ENCODE assay signal across 2 cellular contexts in genomic region chr2:108316194-108316880, GRCh38.
TF ChIP-seq lines count a peak whose summit lies in the region.

No MANE protein-coding gene starts in this region.

TF ChIP-seq in HepG2, 621 proteins besides CTCF, POLR2A, EP300 and RAD21:
- TF ChIP-seq KDM2A (CRISPR knock-in tag; IDR thresholded peaks at IDR 0.05; ENCODE audit: borderline replicate concordance, low read depth) (no peak), PTBP1 (IDR thresholded peaks at IDR 0.05; ENCODE audit: low read depth, low read length, poor library complexity, severe bottlenecking) (no peak), CHCHD3 (CRISPR knock-in tag; IDR thresholded peaks at IDR 0.05) (no peak), MXD4 (CRISPR knock-in tag; IDR thresholded peaks at IDR 0.05) (no peak), ZNF124 (CRISPR knock-in tag; IDR thresholded peaks at IDR 0.05) (no peak), JARID2 (CRISPR knock-in tag; IDR thresholded peaks at IDR 0.05; ENCODE audit: insufficient replicate concordance) (no peak), MIXL1 (CRISPR knock-in tag; IDR thresholded peaks at IDR 0.05) (no peak), NFKB2 (CRISPR knock-in tag; IDR thresholded peaks at IDR 0.05; ENCODE audit: borderline replicate concordance) (no peak), ZNF44 (CRISPR knock-in tag; IDR thresholded peaks at IDR 0.05) (no peak), ZFP36 (IDR thresholded peaks at IDR 0.05; ENCODE audit: borderline replicate concordance, low read depth, low read length, partially characterized antibody) (no peak)
- TF ChIP-seq, protein P1, sequence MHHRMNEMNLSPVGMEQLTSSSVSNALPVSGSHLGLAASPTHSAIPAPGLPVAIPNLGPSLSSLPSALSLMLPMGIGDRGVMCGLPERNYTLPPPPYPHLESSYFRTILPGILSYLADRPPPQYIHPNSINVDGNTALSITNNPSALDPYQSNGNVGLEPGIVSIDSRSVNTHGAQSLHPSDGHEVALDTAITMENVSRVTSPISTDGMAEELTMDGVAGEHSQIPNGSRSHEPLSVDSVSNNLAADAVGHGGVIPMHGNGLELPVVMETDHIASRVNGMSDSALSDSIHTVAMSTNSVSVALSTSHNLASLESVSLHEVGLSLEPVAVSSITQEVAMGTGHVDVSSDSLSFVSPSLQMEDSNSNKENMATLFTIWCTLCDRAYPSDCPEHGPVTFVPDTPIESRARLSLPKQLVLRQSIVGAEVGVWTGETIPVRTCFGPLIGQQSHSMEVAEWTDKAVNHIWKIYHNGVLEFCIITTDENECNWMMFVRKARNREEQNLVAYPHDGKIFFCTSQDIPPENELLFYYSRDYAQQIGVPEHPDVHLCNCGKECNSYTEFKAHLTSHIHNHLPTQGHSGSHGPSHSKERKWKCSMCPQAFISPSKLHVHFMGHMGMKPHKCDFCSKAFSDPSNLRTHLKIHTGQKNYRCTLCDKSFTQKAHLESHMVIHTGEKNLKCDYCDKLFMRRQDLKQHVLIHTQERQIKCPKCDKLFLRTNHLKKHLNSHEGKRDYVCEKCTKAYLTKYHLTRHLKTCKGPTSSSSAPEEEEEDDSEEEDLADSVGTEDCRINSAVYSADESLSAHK (CRISPR knock-in tag; IDR thresholded peaks at IDR 0.05; ENCODE audit: borderline replicate concordance), result no peak
- TF ChIP-seq, protein P2, sequence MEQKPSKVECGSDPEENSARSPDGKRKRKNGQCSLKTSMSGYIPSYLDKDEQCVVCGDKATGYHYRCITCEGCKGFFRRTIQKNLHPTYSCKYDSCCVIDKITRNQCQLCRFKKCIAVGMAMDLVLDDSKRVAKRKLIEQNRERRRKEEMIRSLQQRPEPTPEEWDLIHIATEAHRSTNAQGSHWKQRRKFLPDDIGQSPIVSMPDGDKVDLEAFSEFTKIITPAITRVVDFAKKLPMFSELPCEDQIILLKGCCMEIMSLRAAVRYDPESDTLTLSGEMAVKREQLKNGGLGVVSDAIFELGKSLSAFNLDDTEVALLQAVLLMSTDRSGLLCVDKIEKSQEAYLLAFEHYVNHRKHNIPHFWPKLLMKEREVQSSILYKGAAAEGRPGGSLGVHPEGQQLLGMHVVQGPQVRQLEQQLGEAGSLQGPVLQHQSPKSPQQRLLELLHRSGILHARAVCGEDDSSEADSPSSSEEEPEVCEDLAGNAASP (CRISPR knock-in tag; IDR thresholded peaks at IDR 0.05; ENCODE audit: borderline replicate concordance), result no peak

TF ChIP-seq in H1, 55 proteins besides CTCF, POLR2A, EP300 and RAD21:
- TF ChIP-seq SRF (IDR thresholded peaks at IDR 0.05; ENCODE audit: low read depth, low read length), result no peak
- TF ChIP-seq MAX (IDR thresholded peaks at IDR 0.05), result no peak
- TF ChIP-seq SIN3A (conservative IDR thresholded peaks at IDR 0.05 in 1 of 2, IDR thresholded peaks at IDR 0.05 in 1 of 2; ENCODE audit: low read depth in 1 of 2, low read length in 2 of 2), result no peak
- no peak for TF ChIP-seq EZH2 (IDR thresholded peaks at IDR 0.05; ENCODE audit: low read depth, low read length, severe bottlenecking)
- no peak for TF ChIP-seq CTBP2 (IDR thresholded peaks at IDR 0.05; ENCODE audit: borderline replicate concordance, insufficient read depth, insufficient read length, low read length)
- no peak for TF ChIP-seq SAP30 (IDR thresholded peaks at IDR 0.05; ENCODE audit: insufficient read depth, insufficient replicate concordance, low read length)
- no peak for TF ChIP-seq POLR2AphosphoS5 (IDR thresholded peaks at IDR 0.05; ENCODE audit: low read depth, low read length)
- TF ChIP-seq GABPA (IDR thresholded peaks at IDR 0.05; ENCODE audit: borderline replicate concordance, insufficient read depth, low read length), result no peak
- no peak for TF ChIP-seq EGR1 (IDR thresholded peaks at IDR 0.05; ENCODE audit: borderline replicate concordance, low read depth, low read length)
- TF ChIP-seq CBX8 (IDR thresholded peaks at IDR 0.05; ENCODE audit: borderline replicate concordance, low read depth, low read length), result no peak
- TF ChIP-seq HDAC6 (IDR thresholded peaks at IDR 0.05; ENCODE audit: low read depth, low read length), result no peak
